Comparison of ENCODE assay signal across 24 cellular contexts in genomic region chr16:29913514-29913913, GRCh38. TPM values are rescaled to one million over a fixed set of nuclear protein-coding genes. Genes with fewer than 3 reads are reported as not detected.
"Had no signal": no experiment of that assay in that cellular context is flagged by ENCODE, and none has a peak within 500 bp of the region (broad histone marks: within the 10 kb centered on the region; RNA-seq: fewer than 3 reads in every experiment).

No MANE protein-coding gene starts in this region.

- DNase-seq: IMR-90; Karpas-422; KG1; MG63; NCI-H1092; NCI-H1105 treated with DMSO at 0.1 percent for 48 hours; NCI-H1436; NCI-H187; NCI-H2029; NCI-H2081 treated with DMSO at 0.1 percent for 48 hours; NCI-H2171; NCI-H226; NCI-H446; NCI-H510A; NCI-H524 treated with DMSO at 0.1 percent for 48 hours; NCI-H69; NCI-H774; NK-92 treated with Interleukin-12 subunit alpha and Interleukin-12 subunit beta, amount 100 ng/mL, for 24 hours; PC-3; SHP77 treated with DMSO at 0.1 percent for 48 hours; SJCRH30 had no signal

- H3K4me3 ChIP-seq: MG63, SJCRH30 had no signal

- ATAC-seq: Panc1, PC-3, Right ventricle myocardium inferior, SK-N-SH treated with all-trans-retinoic acid at 6 μM for 48 hours had no signal

- H3K9me3 ChIP-seq: MG63, SJCRH30 had no signal

- H3K27me3 ChIP-seq: MG63, SJCRH30 had no signal

- H3K27ac ChIP-seq: SJCRH30 had no signal

- H3K4me1 ChIP-seq: SJCRH30 had no signal

RNA-seq across cellular contexts. Expression of gene SEZ6L2, which starts 14.2 kb away (rescaled TPM):
- total RNA-seq: SJCRH30 had no signal
